Comparison of ENCODE assay signal across 17 cellular contexts in genomic region chr1:10856863-10857598, GRCh38.
"Had no signal": no experiment of that assay in that cellular context is flagged by ENCODE, and none has a peak within 500 bp of the region (broad histone marks: within the 10 kb centered on the region; RNA-seq: fewer than 3 reads in every experiment).

No MANE protein-coding gene starts in this region.

- H3K9me3 Mint-ChIP-seq: activated CD4-positive, alpha-beta T cell treated with anti-CD3 and anti-CD28 coated beads, Interleukin-2, amount 10 ng/mL, durations not matched to agents 24 days and 14 days; activated naive CD4-positive, alpha-beta T cell treated with anti-CD3 and anti-CD28 coated beads, Interleukin-2, amount 50 U/mL, for 24 hours had no signal

- H3K4me1 ChIP-seq: adrenal gland, spleen, tibial nerve, uterus had no signal

- H3K9me3 ChIP-seq: adrenal gland, gastroesophageal sphincter, uterus had no signal

- H3K27me3 ChIP-seq: adrenal gland, uterus had no signal

- H3K27me3 Mint-ChIP-seq: activated naive CD4-positive, alpha-beta T cell treated with anti-CD3 and anti-CD28 coated beads, Interleukin-2, amount 50 U/mL, for 24 hours had no signal

- H3K27ac Mint-ChIP-seq: activated CD4-positive, alpha-beta T cell treated with anti-CD3 and anti-CD28 coated beads, Interleukin-2, amount 10 ng/mL, durations not matched to agents 24 days and 14 days; activated naive CD4-positive, alpha-beta T cell treated with anti-CD3 and anti-CD28 coated beads, Interleukin-2, amount 50 U/mL, for 24 hours; dendritic cell treated with granulocyte-macrophage colony-stimulating factor and Interleukin-4, amounts not matched to agents 40 ng/mL and 50 ng/mL, for 4 days; mesothelial cell of epicardium had no signal

- H3K36me3 ChIP-seq: adrenal gland, gastroesophageal sphincter, spleen, tibial nerve, uterus had no signal

- H3K36me3 Mint-ChIP-seq: activated naive CD4-positive, alpha-beta T cell treated with anti-CD3 and anti-CD28 coated beads, Interleukin-2, amount 50 U/mL, for 24 hours; mesothelial cell of epicardium had no signal

- H3K27ac ChIP-seq: adrenal gland, gastroesophageal sphincter, spleen, tibial nerve, uterus had no signal

- H3K4me3 Mint-ChIP-seq: activated CD4-positive, alpha-beta T cell treated with anti-CD3 and anti-CD28 coated beads, Interleukin-2, amount 10 ng/mL, durations not matched to agents 24 days and 14 days; activated naive CD4-positive, alpha-beta T cell treated with anti-CD3 and anti-CD28 coated beads, Interleukin-2, amount 50 U/mL, for 24 hours; dendritic cell treated with granulocyte-macrophage colony-stimulating factor and Interleukin-4, amounts not matched to agents 40 ng/mL and 50 ng/mL, for 4 days; mesothelial cell of epicardium had no signal

- H3K4me1 Mint-ChIP-seq: activated CD4-positive, alpha-beta T cell treated with anti-CD3 and anti-CD28 coated beads, Interleukin-2, amount 10 ng/mL, durations not matched to agents 24 days and 14 days; activated naive CD4-positive, alpha-beta T cell treated with anti-CD3 and anti-CD28 coated beads, Interleukin-2, amount 50 U/mL, for 24 hours had no signal

- DNase-seq: activated CD4-positive, alpha-beta T cell treated with anti-CD3 and anti-CD28 coated beads, Interleukin-2, amount 10 ng/mL, durations not matched to agents 24 days and 14 days; activated CD4-positive, CD25-positive, alpha-beta regulatory T cell; activated CD8-positive, alpha-beta memory T cell treated with anti-CD3 and anti-CD28 coated beads for 24 hours; activated gamma-delta T cell; adrenal gland; effector CD8-positive, alpha-beta T cell; spleen; stimulated activated naive CD8-positive, alpha-beta T cell treated with anti-CD3 and anti-CD28 coated beads, Interleukin-15, Interleukin-2, amounts not matched to agents 100 U/mL and 50 U/mL, for 24 hours; T-helper 1 cell; T-helper 9 cell; uterus had no signal

- H3K4me3 ChIP-seq: adrenal gland, gastroesophageal sphincter, lung, spleen, tibial nerve, uterus had no signal
